Comparison of ENCODE assay signal across 17 cellular contexts in genomic region chr9:37337301-37337905, GRCh38.
A peak's percentile ranks its signal among the peaks of the same experiment; 100 is the strongest.
DNase-seq lines count a peak whose midpoint lies in the region; ATAC-seq and TF ChIP-seq lines count a peak whose summit lies in the region.
"Had no signal": no experiment of that assay in that cellular context is flagged by ENCODE, and none has a peak within 500 bp of the region (broad histone marks: within the 10 kb centered on the region; RNA-seq: fewer than 3 reads in every experiment).

No MANE protein-coding gene starts in this region.

- no peaks in the 10 kb centered on the region for H3K36me3 ChIP-seq in GM06990 (ENCODE audit: control insufficient read depth, insufficient read depth, low read length)
- H3K36me3 ChIP-seq in esophagus squamous epithelium = no peaks in the 10 kb centered on the region
- H3K36me3 ChIP-seq: SJCRH30, suprapubic skin had no signal

- POLR2A ChIA-PET in activated B cell treated with CpG ODN at 0.5 μM for 24 hours (lab: Charles Lee) = interaction anchor here (0.7 to 7.4 kb wide), 23 partner anchors 7 to 857 kb away, joined by 3 to 119 read pairs (median 4); partner anchors contain the start of genes PAX5 and ZCCHC7

- no peaks in the 10 kb centered on the region for H3K27me3 Mint-ChIP-seq in activated B cell treated with CpG ODN at 0.5 μM for 24 hours
- H3K27me3 Mint-ChIP-seq: activated CD4-positive, alpha-beta memory T cell treated with anti-CD3 and anti-CD28 coated beads, Interleukin-2, amount 10 ng/mL, durations not matched to agents 7 days and 5 days had no signal

- H3K27ac Mint-ChIP-seq in activated B cell treated with CpG ODN at 0.5 μM for 24 hours = peak overlapping the region; percentile 94
- H3K27ac Mint-ChIP-seq: activated CD4-positive, alpha-beta memory T cell treated with anti-CD3 and anti-CD28 coated beads, Interleukin-2, amount 10 ng/mL, durations not matched to agents 7 days and 5 days had no signal

- H3K9me3 Mint-ChIP-seq in activated B cell treated with CpG ODN at 0.5 μM for 24 hours = no peaks in the 10 kb centered on the region
- H3K9me3 Mint-ChIP-seq: activated CD4-positive, alpha-beta memory T cell treated with anti-CD3 and anti-CD28 coated beads, Interleukin-2, amount 10 ng/mL, durations not matched to agents 7 days and 5 days had no signal

- ATAC-seq in activated B cell treated with CpG ODN at 0.5 μM for 24 hours (ENCODE audit: low read depth) = peak; percentile 50
- ATAC-seq: sciatic nerve had no signal

- CTCF ChIA-PET in activated B cell treated with CpG ODN at 0.5 μM for 24 hours (lab: Charles Lee) = interaction anchor here (1.0 to 2.0 kb wide), 9 partner anchors 13 to 464 kb away, joined by 3 to 9 read pairs (median 3); partner anchors contain the start of gene PAX5

- no peak overlapping the region for H3K27ac ChIP-seq in esophagus squamous epithelium
- H3K27ac ChIP-seq: SJCRH30, suprapubic skin had no signal

- H3K4me3 ChIP-seq in GM06990 (replicated peaks; ENCODE audit: low read depth, low read length) (peak overlapping the region; percentile 1; the same call in 1 of the 2 replicates), esophagus squamous epithelium (no peak overlapping the region)
- H3K4me3 ChIP-seq: SJCRH30, suprapubic skin had no signal

- H3K4me1 Mint-ChIP-seq in activated B cell treated with CpG ODN at 0.5 μM for 24 hours = peaks cover 73% of the 10 kb centered on the region
- H3K4me1 Mint-ChIP-seq: activated CD4-positive, alpha-beta memory T cell treated with anti-CD3 and anti-CD28 coated beads, Interleukin-2, amount 10 ng/mL, durations not matched to agents 7 days and 5 days had no signal

- WGBS in esophagus squamous epithelium, 2 donors = 78 to 82% methylated on average over 7 of the region's 7 CpGs

- intact Hi-C loops in activated B cell treated with CpG ODN at 0.5 μM for 24 hours (cut with micrococcal nuclease) (loop anchor here (1.0 to 2.0 kb wide), 2 partner anchors 34 to 71 kb away; no protein-coding TSS in a partner anchor), esophagus squamous epithelium (cut with DNase I) (no loop called here)

- DNase-seq in GM06990 (ENCODE audit: extremely low read depth, insufficient read length) (no peak), NCI-H1092 treated with DMSO at 0.1 percent for 48 hours (lab: John Stamatoyannopoulos, UW) (peak; percentile 55), activated B cell treated with CpG ODN at 0.5 μM for 24 hours (no peak), retina (peak; percentile 9), medulla oblongata (ENCODE audit: extremely low spot score) (no peak), esophagus squamous epithelium (lab: John Stamatoyannopoulos, UW) (no peak)
- no peak for DNase-seq in activated CD8-positive, alpha-beta memory T cell treated with anti-CD3 and anti-CD28 coated beads for 24 hours
- DNase-seq: activated CD4-positive, alpha-beta memory T cell treated with anti-CD3 and anti-CD28 coated beads, Interleukin-2, amount 10 ng/mL, durations not matched to agents 7 days and 5 days; caudate nucleus; effector CD8-positive, alpha-beta T cell; KBM-7; NCI-H1105 treated with DMSO at 0.1 percent for 48 hours; NCI-H2227 treated with DMSO at 0.1 percent for 48 hours; SJCRH30; stimulated activated CD4-positive, alpha-beta T cell treated with anti-CD3 and anti-CD28 coated beads, Interleukin-2, amount 100 ng/mL, for 48 hours had no signal

- H3K4me1 ChIP-seq in esophagus squamous epithelium = no peaks in the 10 kb centered on the region
- H3K4me1 ChIP-seq: SJCRH30, suprapubic skin had no signal

- TF ChIP-seq POLR2A in esophagus squamous epithelium (IDR thresholded peaks at IDR 0.05) = no peak

- H3K36me3 Mint-ChIP-seq in activated B cell treated with CpG ODN at 0.5 μM for 24 hours (ENCODE audit: low read depth) = no peaks in the 10 kb centered on the region

- no peaks in the 10 kb centered on the region for H3K9me3 ChIP-seq in esophagus squamous epithelium
- H3K9me3 ChIP-seq: SJCRH30, suprapubic skin had no signal

- no peak for TF ChIP-seq CTCF in GM06990 (IDR thresholded peaks at IDR 0.05; ENCODE audit: insufficient read depth, low read length, poor library complexity, severe bottlenecking)
- TF ChIP-seq CTCF in activated B cell treated with CpG ODN at 0.5 μM for 24 hours (IDR thresholded peaks at IDR 0.05) = no peak
- TF ChIP-seq CTCF in esophagus squamous epithelium (IDR thresholded peaks at IDR 0.05) = no peak

- H3K27me3 ChIP-seq in GM06990 (replicated peaks; ENCODE audit: control insufficient read depth, insufficient read depth, low read length) (no peaks in the 10 kb centered on the region), esophagus squamous epithelium (no peaks in the 10 kb centered on the region)
- H3K27me3 ChIP-seq: SJCRH30, suprapubic skin had no signal

- H3K4me3 Mint-ChIP-seq in activated B cell treated with CpG ODN at 0.5 μM for 24 hours = peak overlapping the region; percentile 71
- H3K4me3 Mint-ChIP-seq: activated CD4-positive, alpha-beta memory T cell treated with anti-CD3 and anti-CD28 coated beads, Interleukin-2, amount 10 ng/mL, durations not matched to agents 7 days and 5 days had no signal

Comparison
In these comparisons a context has a peak if more than half of its experiments do, and no peak if none do; other contexts are left out.
1. DNase-seq: peak in NCI-H1092 treated with DMSO at 0.1 percent for 48 hours (single experiment) and retina (single experiment); none in GM06990 (single experiment), activated B cell treated with CpG ODN at 0.5 μM for 24 hours (single experiment), activated CD8-positive, alpha-beta memory T cell treated with anti-CD3 and anti-CD28 coated beads for 24 hours (single experiment), medulla oblongata (single experiment) and esophagus squamous epithelium (single experiment).